ENCODE assay signal across 27 cellular contexts in genomic region chr12:111030800-111031199, GRCh38. TPM values are rescaled to one million over a fixed set of nuclear protein-coding genes. Genes with fewer than 3 reads are reported as not detected.
"Had no signal": no experiment of that assay in that cellular context is flagged by ENCODE, and none has a peak within 500 bp of the region (broad histone marks: within the 10 kb centered on the region; RNA-seq: fewer than 3 reads in every experiment).

No MANE protein-coding gene starts in this region.

- H3K4me3 ChIP-seq: pancreas, prostate gland, right atrium auricular region, stomach, thoracic aorta, tibial artery, transverse colon, upper lobe of right lung, uterus had no signal

- H3K9me3 ChIP-seq: neutrophil, pancreas, prostate gland, right atrium auricular region, stomach, thoracic aorta, tibial artery, transverse colon, upper lobe of right lung, uterus had no signal

- ATAC-seq: naive thymus-derived CD8-positive, alpha-beta T cell; natural killer cell treated with Interleukin-12 subunit alpha and Interleukin-12 subunit beta and Interleukin-15 and Interleukin-18, amount 100 ng/mL, for 72 hours; pancreas; sciatic nerve; stimulated activated effector memory CD8-positive, alpha-beta T cell treated with anti-CD3 and anti-CD28 coated beads, Interleukin-12 subunit alpha, Interleukin-12 subunit beta, amount 100 ng/mL, for 72 hours; stimulated activated naive B cell treated with anti-CD40 and anti-IgM and Interleukin-4, amounts not matched to agents 10 μg/mL and 1 μg/mL and 100 μg/mL, for 72 hours; upper lobe of right lung had no signal

- DNase-seq: naive B cell; naive thymus-derived CD8-positive, alpha-beta T cell; nephron progenitor cell; nucleus accumbens; pancreas; retina; small intestine; stimulated activated CD4-positive, alpha-beta T cell treated with anti-CD3 and anti-CD28 coated beads, Interleukin-15, amount 100 ng/mL, for 24 hours; stimulated activated CD4-positive, alpha-beta T cell treated with anti-CD3 and anti-CD28 coated beads, Interleukin-2, amount 100 ng/mL, for 24 hours; stimulated activated CD4-positive, alpha-beta T cell treated with anti-CD3 and anti-CD28 coated beads, Interleukin-2, amount 100 ng/mL, for 48 hours; stimulated activated CD4-positive, alpha-beta T cell treated with anti-CD3 and anti-CD28 coated beads, Interleukin-4, amount 100 ng/mL, for 24 hours; stimulated activated naive B cell treated with anti-CD40 and anti-IgM and Interleukin-4, amounts not matched to agents 10 μg/mL and 1 μg/mL and 100 μg/mL, for 72 hours; stimulated activated naive CD4-positive, alpha-beta T cell treated with Interleukin-2 at 50 U/mL for 16 hours; stomach; tibial artery; transverse colon; upper lobe of right lung; uterus had no signal

- H3K27ac ChIP-seq: neutrophil, pancreas, prostate gland, right atrium auricular region, stomach, thoracic aorta, tibial artery, transverse colon, upper lobe of right lung, uterus had no signal

- H3K36me3 ChIP-seq: neutrophil, pancreas, prostate gland, right atrium auricular region, stomach, thoracic aorta, tibial artery, transverse colon, upper lobe of right lung, uterus had no signal

- H3K4me1 ChIP-seq: prostate gland had no signal

RNA-seq across cellular contexts. Expression of gene CUX2, which starts 3.2 kb away (rescaled TPM):
- total RNA-seq: natural killer cell treated with Interleukin-12 subunit alpha and Interleukin-12 subunit beta and Interleukin-15 and Interleukin-18, amount 100 ng/mL, for 72 hours; osteocyte; pulmonary artery endothelial cell; right atrium auricular region; thoracic aorta had no signal
